1 cellular context compared by ENCODE assay signal in the genomic region with DNA sequence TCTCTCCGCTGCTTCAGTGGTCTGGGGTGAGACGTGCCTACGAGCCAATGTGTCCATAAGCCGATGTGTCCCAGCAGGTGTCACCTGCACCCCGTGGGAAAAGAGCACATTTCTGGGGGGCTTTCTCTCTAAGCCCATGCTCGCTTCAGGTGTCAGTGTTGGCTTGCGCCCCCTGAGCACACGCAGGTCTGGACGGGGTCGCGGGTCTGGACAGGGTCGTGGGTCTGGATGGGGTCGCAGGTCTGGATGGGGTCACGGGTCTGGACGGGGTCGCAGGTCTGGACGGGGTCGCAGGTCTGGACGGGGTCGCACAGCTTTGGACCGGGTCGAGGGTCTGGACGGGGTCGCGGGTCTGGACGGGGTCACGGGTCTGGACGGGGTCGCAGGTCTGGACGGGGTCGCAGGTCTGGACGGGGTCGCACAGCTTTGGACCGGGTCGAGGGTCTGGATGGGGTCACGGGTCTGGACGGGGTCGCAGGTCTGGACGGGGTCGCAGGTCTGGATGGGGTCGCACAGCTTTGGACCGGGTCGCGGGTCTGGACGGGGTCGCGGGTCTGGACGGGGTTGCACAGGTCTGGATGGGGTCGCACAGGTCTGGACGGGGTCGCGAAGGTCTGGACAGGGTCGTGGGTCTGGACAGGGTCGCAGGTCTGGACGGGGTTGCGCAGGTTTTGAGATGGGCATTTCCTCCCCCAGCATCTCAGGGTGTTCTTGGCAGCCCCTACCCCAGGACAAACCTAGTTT.
TF ChIP-seq lines count a peak whose summit lies in the region.

No MANE protein-coding gene starts in this region.

TF ChIP-seq in K562, 482 proteins besides CTCF, POLR2A, EP300 and RAD21:
- TF ChIP-seq, protein P1, sequence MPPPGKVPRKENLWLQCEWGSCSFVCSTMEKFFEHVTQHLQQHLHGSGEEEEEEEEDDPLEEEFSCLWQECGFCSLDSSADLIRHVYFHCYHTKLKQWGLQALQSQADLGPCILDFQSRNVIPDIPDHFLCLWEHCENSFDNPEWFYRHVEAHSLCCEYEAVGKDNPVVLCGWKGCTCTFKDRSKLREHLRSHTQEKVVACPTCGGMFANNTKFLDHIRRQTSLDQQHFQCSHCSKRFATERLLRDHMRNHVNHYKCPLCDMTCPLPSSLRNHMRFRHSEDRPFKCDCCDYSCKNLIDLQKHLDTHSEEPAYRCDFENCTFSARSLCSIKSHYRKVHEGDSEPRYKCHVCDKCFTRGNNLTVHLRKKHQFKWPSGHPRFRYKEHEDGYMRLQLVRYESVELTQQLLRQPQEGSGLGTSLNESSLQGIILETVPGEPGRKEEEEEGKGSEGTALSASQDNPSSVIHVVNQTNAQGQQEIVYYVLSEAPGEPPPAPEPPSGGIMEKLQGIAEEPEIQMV (tag; conservative IDR thresholded peaks at IDR 0.05; ENCODE audit: low read depth): no peak
- 0 out of 2 replicates have a peak, but pooled peaks have one; percentile 24 for TF ChIP-seq POLR2G (IDR thresholded peaks at IDR 0.05; ENCODE audit: low read depth, low read length)
